In the genomic region with DNA sequence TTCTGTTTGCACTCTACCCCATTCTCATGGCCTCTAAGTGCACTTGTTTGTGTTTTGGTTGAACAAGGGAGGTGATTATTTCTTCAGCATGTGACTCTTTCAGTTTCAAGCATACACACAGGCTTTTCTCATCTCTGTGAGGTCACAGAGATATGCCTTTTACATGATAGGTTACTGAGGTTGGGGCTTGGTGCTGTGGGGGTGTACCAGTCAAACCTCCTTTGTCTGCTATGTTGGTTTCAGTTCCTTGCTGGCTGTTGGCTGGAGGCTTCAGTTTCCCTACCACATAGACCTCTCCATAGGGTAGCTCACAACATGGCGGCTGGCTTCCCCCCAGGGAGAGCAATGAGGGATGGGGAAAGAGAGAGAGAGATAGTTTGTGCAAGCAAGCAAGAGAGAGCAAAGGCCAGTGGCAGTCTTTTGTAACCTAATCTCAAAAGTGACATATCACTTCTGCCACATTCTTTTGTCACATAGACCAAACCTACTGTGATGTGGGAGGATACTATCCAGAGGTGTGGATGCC, we compare ENCODE assay signal across 11 cellular contexts.
DNase-seq lines count a peak whose midpoint lies in the region; ATAC-seq and TF ChIP-seq lines count a peak whose summit lies in the region.
"Had no signal": no experiment of that assay in that cellular context is flagged by ENCODE, and none has a peak within 500 bp of the region (broad histone marks: within the 10 kb centered on the region; RNA-seq: fewer than 3 reads in every experiment).

No MANE protein-coding gene starts in this region.

- H3K36me3 Mint-ChIP-seq in naive B cell (no peaks in the 10 kb centered on the region), T-cell (no peaks in the 10 kb centered on the region), endothelial cell (ENCODE audit: low read depth, unreplicated experiment) (no peaks in the 10 kb centered on the region)
- H3K36me3 Mint-ChIP-seq in activated CD8-positive, alpha-beta T cell treated with anti-CD3 and anti-CD28 coated beads, Interleukin-2, amount 10 ng/mL, durations not matched to agents 7 days and 5 days (ENCODE audit: low read depth) = no peaks in the 10 kb centered on the region

- no peaks in the 10 kb centered on the region for H3K9me3 ChIP-seq in left lung

- H3K4me1 Mint-ChIP-seq in naive B cell (no peaks in the 10 kb centered on the region), T-cell (no peaks in the 10 kb centered on the region), endothelial cell (ENCODE audit: unreplicated experiment) (no peaks in the 10 kb centered on the region)
- H3K4me1 Mint-ChIP-seq in activated CD8-positive, alpha-beta T cell treated with anti-CD3 and anti-CD28 coated beads, Interleukin-2, amount 10 ng/mL, durations not matched to agents 7 days and 5 days (ENCODE audit: low read depth) = no peaks in the 10 kb centered on the region
- H3K4me1 Mint-ChIP-seq: T-helper 17 cell had no signal

- POLR2A ChIA-PET in activated CD8-positive, alpha-beta T cell treated with anti-CD3 and anti-CD28 coated beads, Interleukin-2, amount 10 ng/mL, durations not matched to agents 7 days and 5 days (lab: Charles Lee) = no interaction called here
- POLR2A ChIA-PET in T-cell (lab: Charles Lee) = no interaction called here

- CTCF ChIA-PET in activated CD8-positive, alpha-beta T cell treated with anti-CD3 and anti-CD28 coated beads, Interleukin-2, amount 10 ng/mL, durations not matched to agents 7 days and 5 days (lab: Charles Lee) = no interaction called here
- CTCF ChIA-PET in T-cell (lab: Charles Lee) = no interaction called here

- H3K4me3 ChIP-seq in left lung = no peak overlapping the region

- intact Hi-C loops in left lung (cut with DNase I) = no loop called here

- no peaks in the 10 kb centered on the region for H3K4me1 ChIP-seq in left lung
- H3K4me1 ChIP-seq: parathyroid adenoma had no signal

- no peaks in the 10 kb centered on the region for H3K36me3 ChIP-seq in left lung

- ATAC-seq in GM18870 (IDR thresholded peaks at IDR 0.05; ENCODE audit: unreplicated experiment) (peak; percentile 98), GM21717 (IDR thresholded peaks at IDR 0.05; ENCODE audit: unreplicated experiment) (peak; percentile 97), HG03342 (IDR thresholded peaks at IDR 0.05; ENCODE audit: unreplicated experiment) (peak; percentile 99), naive B cell (ENCODE audit: low read depth in 2 of 2) (peak; percentile 27 to 30), T-cell (replicated peaks in 1 of 4) (no peak), left lung (no peak)
- ATAC-seq in activated CD8-positive, alpha-beta T cell treated with anti-CD3 and anti-CD28 coated beads, Interleukin-2, amount 10 ng/mL, durations not matched to agents 7 days and 5 days = no peak
- ATAC-seq: T-helper 17 cell had no signal

- no peaks in the 10 kb centered on the region for H3K27me3 ChIP-seq in left lung

- H3K4me3 Mint-ChIP-seq in naive B cell (no peak overlapping the region), T-cell (no peak overlapping the region), endothelial cell (ENCODE audit: unreplicated experiment) (no peak overlapping the region)
- no peak overlapping the region for H3K4me3 Mint-ChIP-seq in activated CD8-positive, alpha-beta T cell treated with anti-CD3 and anti-CD28 coated beads, Interleukin-2, amount 10 ng/mL, durations not matched to agents 7 days and 5 days
- H3K4me3 Mint-ChIP-seq: T-helper 17 cell had no signal

- H3K9me3 Mint-ChIP-seq in naive B cell = no peaks in the 10 kb centered on the region
- no peaks in the 10 kb centered on the region for H3K9me3 Mint-ChIP-seq in activated CD8-positive, alpha-beta T cell treated with anti-CD3 and anti-CD28 coated beads, Interleukin-2, amount 10 ng/mL, durations not matched to agents 7 days and 5 days (ENCODE audit: insufficient read depth)
- peaks cover 0 to 3% (median 0%) of the 10 kb centered on the region in 3 donors for H3K9me3 Mint-ChIP-seq in T-cell
- no peaks in the 10 kb centered on the region for H3K9me3 Mint-ChIP-seq in endothelial cell (ENCODE audit: unreplicated experiment)

- TF ChIP-seq CTCF in endothelial cell (IDR thresholded peaks at IDR 0.05; ENCODE audit: unreplicated experiment) (no peak), left lung (IDR thresholded peaks at IDR 0.05) (no peak)

- DNase-seq in naive B cell (no peak), T-cell (no peak), endothelial cell (ENCODE audit: low spot score) (no peak), left lung (no peak)
- no peak for DNase-seq in activated CD8-positive, alpha-beta T cell treated with anti-CD3 and anti-CD28 coated beads, Interleukin-2, amount 10 ng/mL, durations not matched to agents 7 days and 5 days
- DNase-seq: DMS153, T-helper 17 cell had no signal

- H3K27ac Mint-ChIP-seq in naive B cell (peak overlapping the region in 1 of 6 donors; percentile 19), T-cell (no peak overlapping the region), endothelial cell (ENCODE audit: unreplicated experiment) (no peak overlapping the region)
- no peak overlapping the region for H3K27ac Mint-ChIP-seq in activated CD8-positive, alpha-beta T cell treated with anti-CD3 and anti-CD28 coated beads, Interleukin-2, amount 10 ng/mL, durations not matched to agents 7 days and 5 days
- H3K27ac Mint-ChIP-seq: T-helper 17 cell had no signal

- H3K27ac ChIP-seq in left lung = no peak overlapping the region
- H3K27ac ChIP-seq: parathyroid adenoma had no signal

- H3K27me3 Mint-ChIP-seq in naive B cell (peaks cover 0 to 9% (median under 1%) of the 10 kb centered on the region in 3 donors), T-cell (peaks cover 3 to 11% of the 10 kb centered on the region in 2 donors), endothelial cell (ENCODE audit: unreplicated experiment) (no peaks in the 10 kb centered on the region)
- H3K27me3 Mint-ChIP-seq in activated CD8-positive, alpha-beta T cell treated with anti-CD3 and anti-CD28 coated beads, Interleukin-2, amount 10 ng/mL, durations not matched to agents 7 days and 5 days (ENCODE audit: low read depth) = no peaks in the 10 kb centered on the region

Comparison
In these comparisons a context has a peak if more than half of its experiments do, and no peak if none do; other contexts are left out.
1. ATAC-seq: peak in GM18870 (single experiment), GM21717 (single experiment), HG03342 (single experiment) and naive B cell (2 of 2); none in activated CD8-positive, alpha-beta T cell treated with anti-CD3 and anti-CD28 coated beads, Interleukin-2, amount 10 ng/mL, durations not matched to agents 7 days and 5 days (single experiment), T-cell (0 of 4) and left lung (single experiment).